Comparison of ENCODE assay signal across 2 cellular contexts in genomic region chr14:24075485-24076301, GRCh38.
TF ChIP-seq lines count a peak whose summit lies in the region.

No MANE protein-coding gene starts in this region.

TF ChIP-seq in GM12891, 5 proteins besides CTCF, POLR2A, EP300 and RAD21:
- TF ChIP-seq SPI1 (IDR thresholded peaks at IDR 0.05; ENCODE audit: low read depth, low read length), result peak; percentile 69
- no peak for TF ChIP-seq POLR2AphosphoS5 (IDR thresholded peaks at IDR 0.05; ENCODE audit: low read depth, low read length)
TF ChIP-seq in GM12891: peak in this region for 1.

TF ChIP-seq in HEK293, 187 proteins besides CTCF, POLR2A, EP300 and RAD21:
- TF ChIP-seq ELK4 (IDR thresholded peaks at IDR 0.05; ENCODE audit: borderline replicate concordance, low read depth, low read length) (no peak), ZFP3 (tag by site-specific recombination; IDR thresholded peaks at IDR 0.05; ENCODE audit: low read depth) (no peak), ZBTB8A (tag by site-specific recombination; IDR thresholded peaks at IDR 0.05) (0 out of 2 replicates have a peak, but pooled peaks have one; percentile 24), ZNF398 (tag by site-specific recombination; IDR thresholded peaks at IDR 0.05) (peak; percentile 31; the same call in 1 of the 2 replicates), ZBTB11 (tag by site-specific recombination; conservative IDR thresholded peaks at IDR 0.05; ENCODE audit: low read depth) (no peak)
- TF ChIP-seq, protein P1, sequence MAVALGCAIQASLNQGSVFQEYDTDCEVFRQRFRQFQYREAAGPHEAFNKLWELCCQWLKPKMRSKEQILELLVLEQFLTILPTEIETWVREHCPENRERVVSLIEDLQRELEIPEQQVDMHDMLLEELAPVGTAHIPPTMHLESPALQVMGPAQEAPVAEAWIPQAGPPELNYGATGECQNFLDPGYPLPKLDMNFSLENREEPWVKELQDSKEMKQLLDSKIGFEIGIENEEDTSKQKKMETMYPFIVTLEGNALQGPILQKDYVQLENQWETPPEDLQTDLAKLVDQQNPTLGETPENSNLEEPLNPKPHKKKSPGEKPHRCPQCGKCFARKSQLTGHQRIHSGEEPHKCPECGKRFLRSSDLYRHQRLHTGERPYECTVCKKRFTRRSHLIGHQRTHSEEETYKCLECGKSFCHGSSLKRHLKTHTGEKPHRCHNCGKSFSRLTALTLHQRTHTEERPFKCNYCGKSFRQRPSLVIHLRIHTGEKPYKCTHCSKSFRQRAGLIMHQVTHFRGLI (tag by site-specific recombination; IDR thresholded peaks at IDR 0.05), result 0 out of 2 replicates have a peak, but pooled peaks have one; percentile 36
TF ChIP-seq in HEK293: peak in this region for 3.
